Comparison of ENCODE assay signal across 9 cellular contexts in genomic region chrX:130402211-130402684, GRCh38. TPM values are rescaled to one million over a fixed set of nuclear protein-coding genes. Genes with fewer than 3 reads are reported as not detected.
DNase-seq lines count a peak whose midpoint lies in the region; ATAC-seq and TF ChIP-seq lines count a peak whose summit lies in the region.
"Had no signal": no experiment of that assay in that cellular context is flagged by ENCODE, and none has a peak within 500 bp of the region (broad histone marks: within the 10 kb centered on the region; RNA-seq: fewer than 3 reads in every experiment).

No MANE protein-coding gene starts in this region.

- peak overlapping the region; percentile 97 for H3K4me3 Mint-ChIP-seq in HFFc6
- peak overlapping the region; percentile 91 for H3K4me3 Mint-ChIP-seq in activated CD8-positive, alpha-beta T cell treated with anti-CD3 and anti-CD28 coated beads, Interleukin-2, amount 10 ng/mL, durations not matched to agents 7 days and 5 days

- H3K27ac ChIP-seq in stomach = peak overlapping the region in 4 of 5 donors; percentile 70 to 84 (median 79)

- peak; percentile 37 for ATAC-seq in activated CD8-positive, alpha-beta T cell treated with anti-CD3 and anti-CD28 coated beads, Interleukin-2, amount 10 ng/mL, durations not matched to agents 7 days and 5 days
- ATAC-seq in HG02970 (IDR thresholded peaks at IDR 0.05; ENCODE audit: low FRiP score, unreplicated experiment) (no peak), GM18520 (IDR thresholded peaks at IDR 0.05; ENCODE audit: unreplicated experiment) (no peak)

- TF ChIP-seq CTCF in HFFc6 (IDR thresholded peaks at IDR 0.05) (no peak), stomach (IDR thresholded peaks at IDR 0.05) (no peak)

- peaks cover 8% of the 10 kb centered on the region for H3K9me3 ChIP-seq in iPS-18c (ENCODE audit: control insufficient read depth, insufficient read depth, low read length)
- H3K9me3 ChIP-seq in stomach = no peaks in the 10 kb centered on the region

- DNase-seq in HFFc6 (no peak), stomach (no peak), SK-N-DZ (ENCODE audit: low spot score) (no peak), iPS-NIHi11 (ENCODE audit: low spot score) (no peak)
- no peak for DNase-seq in activated CD8-positive, alpha-beta T cell treated with anti-CD3 and anti-CD28 coated beads, Interleukin-2, amount 10 ng/mL, durations not matched to agents 7 days and 5 days

- peak overlapping the region; percentile 76 for H3K27ac Mint-ChIP-seq in HFFc6
- peak overlapping the region; percentile 88 for H3K27ac Mint-ChIP-seq in activated CD8-positive, alpha-beta T cell treated with anti-CD3 and anti-CD28 coated beads, Interleukin-2, amount 10 ng/mL, durations not matched to agents 7 days and 5 days

- no peaks in the 10 kb centered on the region for H3K36me3 Mint-ChIP-seq in HFFc6 (ENCODE audit: low read depth)
- peaks cover 21% of the 10 kb centered on the region for H3K36me3 Mint-ChIP-seq in activated CD8-positive, alpha-beta T cell treated with anti-CD3 and anti-CD28 coated beads, Interleukin-2, amount 10 ng/mL, durations not matched to agents 7 days and 5 days (ENCODE audit: low read depth)

- POLR2A ChIA-PET in activated CD8-positive, alpha-beta T cell treated with anti-CD3 and anti-CD28 coated beads, Interleukin-2, amount 10 ng/mL, durations not matched to agents 7 days and 5 days (lab: Charles Lee) = no interaction called here

- H3K9me3 Mint-ChIP-seq in HFFc6 = no peaks in the 10 kb centered on the region
- no peaks in the 10 kb centered on the region for H3K9me3 Mint-ChIP-seq in activated CD8-positive, alpha-beta T cell treated with anti-CD3 and anti-CD28 coated beads, Interleukin-2, amount 10 ng/mL, durations not matched to agents 7 days and 5 days (ENCODE audit: insufficient read depth)

- H3K4me3 ChIP-seq in iPS-18c (ENCODE audit: insufficient read depth, low read depth, low read length) (peak overlapping the region; percentile 71), stomach (peak overlapping the region; percentile 60 to 65 (median 64))

- TF ChIP-seq POLR2A in stomach (IDR thresholded peaks at IDR 0.05) = no peak

- TF ChIP-seq EP300 in stomach (IDR thresholded peaks at IDR 0.05) = no peak

- peaks cover 0 to 15% (median 6%) of the 10 kb centered on the region in 4 donors for H3K4me1 ChIP-seq in stomach

- H3K27me3 Mint-ChIP-seq in HFFc6 (ENCODE audit: insufficient read depth) = no peaks in the 10 kb centered on the region; the same call in 1 of the 2 replicates
- peaks cover 4% of the 10 kb centered on the region for H3K27me3 Mint-ChIP-seq in activated CD8-positive, alpha-beta T cell treated with anti-CD3 and anti-CD28 coated beads, Interleukin-2, amount 10 ng/mL, durations not matched to agents 7 days and 5 days (ENCODE audit: low read depth)

- CTCF ChIA-PET in activated CD8-positive, alpha-beta T cell treated with anti-CD3 and anti-CD28 coated beads, Interleukin-2, amount 10 ng/mL, durations not matched to agents 7 days and 5 days (lab: Charles Lee) = no interaction called here

- no peaks in the 10 kb centered on the region for H3K27me3 ChIP-seq in stomach

- 0 to 38% (median 3%) methylated on average over 8 to 13 of the region's 13 CpGs for WGBS in stomach, 5 donors

- intact Hi-C loops in stomach (cut with DNase I; ENCODE audit: low total_unique reads) = no loop called here

- peaks cover 0 to 21% (median 7%) of the 10 kb centered on the region in 4 donors for H3K36me3 ChIP-seq in stomach

- no peaks in the 10 kb centered on the region for H3K4me1 Mint-ChIP-seq in HFFc6 (ENCODE audit: low read depth)
- H3K4me1 Mint-ChIP-seq in activated CD8-positive, alpha-beta T cell treated with anti-CD3 and anti-CD28 coated beads, Interleukin-2, amount 10 ng/mL, durations not matched to agents 7 days and 5 days (ENCODE audit: low read depth) = peaks cover 15% of the 10 kb centered on the region

RNA-seq across cellular contexts. Expression of gene RBMX2, which starts 0.5 kb away (rescaled TPM):
- total RNA-seq in HFFc6 (2021; fragmentation: NEBNext Ultra II Directional; extraction: Animal tissue kit (Norgen Biotek cat#: 25700)) = 10 to 100 TPM; 16.3 to 20.7 (median 18.3) TPM
- total RNA-seq in activated CD8-positive, alpha-beta T cell treated with anti-CD3 and anti-CD28 coated beads, Interleukin-2, amount 10 ng/mL, durations not matched to agents 7 days and 5 days = 10 to 100 TPM; 25.2 to 25.3 TPM
- 100 to 1,000 TPM in 1 of 5 donors, 10 to 100 TPM in 1, 1 to 10 TPM in 2, not detected in 1; 4.5 to 131 (median 16.3) TPM for total RNA-seq in stomach
- 100 to 1,000 TPM in 1 of 3 donors, 10 to 100 TPM in 2; 19.9 to 107 (median 29.9) TPM for polyA plus RNA-seq in stomach
- 31.8 and 36.3 TPM in 2 replicates for polyA plus RNA-seq in SK-N-DZ (2014; cell fraction: cytosol; rRNA removed)
- 15.2 and 23.1 TPM in 2 replicates for polyA plus RNA-seq in SK-N-DZ (2014; cell fraction: nucleus; rRNA removed)

RNA-seq across cellular contexts. Expression of gene GPR119, which starts 16.8 kb away (rescaled TPM):
- not detected for total RNA-seq in HFFc6 (2021; fragmentation: NEBNext Ultra II Directional; extraction: Animal tissue kit (Norgen Biotek cat#: 25700))
- total RNA-seq in activated CD8-positive, alpha-beta T cell treated with anti-CD3 and anti-CD28 coated beads, Interleukin-2, amount 10 ng/mL, durations not matched to agents 7 days and 5 days = not detected
- under 1 TPM in 1 of 5 donors, not detected in 4; 0.55 TPM for total RNA-seq in stomach
- not detected for polyA plus RNA-seq in stomach
- 0.99 TPM in 1 of 2 replicates, not detected in the other for polyA plus RNA-seq in SK-N-DZ (2014; cell fraction: cytosol; rRNA removed)
- polyA plus RNA-seq in SK-N-DZ (2014; cell fraction: nucleus; rRNA removed) = not detected in 2 replicates
- total RNA-seq: RPMI7951 had no signal
